Comparison of ENCODE assay signal across 36 cellular contexts in genomic region chr6:98841114-98841513, GRCh38. TPM values are rescaled to one million over a fixed set of nuclear protein-coding genes. Genes with fewer than 3 reads are reported as not detected.
"Had no signal": no experiment of that assay in that cellular context is flagged by ENCODE, and none has a peak within 500 bp of the region (broad histone marks: within the 10 kb centered on the region; RNA-seq: fewer than 3 reads in every experiment).

No MANE protein-coding gene starts in this region.

- H3K4me2 ChIP-seq: smooth muscle cell had no signal

- H3K27ac ChIP-seq: adrenal gland, colonic mucosa, gastroesophageal sphincter, left lung, pancreas, prostate gland, stomach, suprapubic skin, tibial artery, upper lobe of right lung, WERI-Rb-1 had no signal

- H3K36me3 ChIP-seq: adrenal gland, colonic mucosa, gastroesophageal sphincter, left lung, pancreas, prostate gland, stomach, suprapubic skin, tibial artery, upper lobe of right lung, WERI-Rb-1 had no signal

- ATAC-seq: activated CD4-positive, CD25-positive, alpha-beta regulatory T cell treated with anti-CD3 and anti-CD28 coated beads, Interleukin-2, amount 50 U/mL, for 24 hours; gastroesophageal sphincter; left lung; mucosa of descending colon; natural killer cell treated with Interleukin-12 subunit alpha and Interleukin-12 subunit beta and Interleukin-15 and Interleukin-18, amount 100 ng/mL, for 72 hours; pancreas; stimulated activated naive B cell treated with anti-CD40 and anti-IgM and Interleukin-4, amounts not matched to agents 10 μg/mL and 1 μg/mL and 100 μg/mL, for 72 hours; upper lobe of right lung had no signal

- H3K9me3 ChIP-seq: adrenal gland, colonic mucosa, gastroesophageal sphincter, left lung, mucosa of descending colon, pancreas, prostate gland, stomach, suprapubic skin, tibial artery, upper lobe of right lung had no signal

- H3K4me3 ChIP-seq: adrenal gland, colonic mucosa, gastroesophageal sphincter, left lung, lung, mucosa of descending colon, pancreas, prostate gland, smooth muscle cell, stomach, suprapubic skin, tibial artery, upper lobe of right lung had no signal

- H3K4me1 ChIP-seq: colonic mucosa, prostate gland had no signal

- DNase-seq: activated CD4-positive, alpha-beta T cell treated with anti-CD3 and anti-CD28 coated beads for 48 hours; activated CD4-positive, alpha-beta T cell treated with anti-CD3 and anti-CD28 coated beads, Interleukin-2, amount 50 U/mL, for 48 hours; activated CD8-positive, alpha-beta memory T cell treated with anti-CD3 and anti-CD28 coated beads for 24 hours; activated effector memory CD4-positive, alpha-beta T cell treated with anti-CD3 and anti-CD28 coated beads, Interleukin-2, amount 50 U/mL, for 16 hours; activated naive CD4-positive, alpha-beta T cell treated with anti-CD3 and anti-CD28 coated beads for 36 hours; activated naive CD8-positive, alpha-beta T cell treated with anti-CD3 and anti-CD28 coated beads for 36 hours; adrenal gland; colonic mucosa; effector memory CD4-positive, alpha-beta T cell; hippocampal formation; kidney glomerular epithelial cell; left lung; mesendoderm; mucosa of descending colon; nucleus accumbens; pancreas; stimulated activated CD4-positive, alpha-beta T cell treated with anti-CD3 and anti-CD28 coated beads, Interleukin-1b, Interleukin-23, amount 100 ng/mL, for 48 hours; stimulated activated naive B cell treated with anti-CD40 and anti-IgM and Interleukin-4, amounts not matched to agents 10 μg/mL and 1 μg/mL and 100 μg/mL, for 72 hours; stomach; SW 1271; T-helper 9 cell; tibial artery; upper lobe of right lung; WERI-Rb-1 had no signal

- H3K27ac Mint-ChIP-seq: activated naive CD4-positive, alpha-beta T cell treated with anti-CD3 and anti-CD28 coated beads for 36 hours; activated naive CD8-positive, alpha-beta T cell treated with anti-CD3 and anti-CD28 coated beads for 36 hours; natural killer cell treated with Interleukin-12 subunit alpha and Interleukin-12 subunit beta and Interleukin-15 and Interleukin-18, amount 100 ng/mL, for 72 hours; stimulated activated naive B cell treated with anti-CD40 and anti-IgM and Interleukin-4, amounts not matched to agents 10 μg/mL and 1 μg/mL and 100 μg/mL, for 72 hours; T-helper 1 cell treated with Interleukin-12 subunit alpha and Interleukin-12 subunit beta and Interleukin-4 antibody, amounts not matched to agents 30 μg/mL and 1 μg/mL, for 36 hours had no signal

- H3K4me3 Mint-ChIP-seq: activated naive CD4-positive, alpha-beta T cell treated with anti-CD3 and anti-CD28 coated beads for 36 hours; activated naive CD8-positive, alpha-beta T cell treated with anti-CD3 and anti-CD28 coated beads for 36 hours; natural killer cell treated with Interleukin-12 subunit alpha and Interleukin-12 subunit beta and Interleukin-15 and Interleukin-18, amount 100 ng/mL, for 72 hours; stimulated activated naive B cell treated with anti-CD40 and anti-IgM and Interleukin-4, amounts not matched to agents 10 μg/mL and 1 μg/mL and 100 μg/mL, for 72 hours; T-helper 1 cell treated with Interleukin-12 subunit alpha and Interleukin-12 subunit beta and Interleukin-4 antibody, amounts not matched to agents 30 μg/mL and 1 μg/mL, for 36 hours had no signal

- H3K36me3 Mint-ChIP-seq: activated naive CD8-positive, alpha-beta T cell treated with anti-CD3 and anti-CD28 coated beads for 36 hours; natural killer cell treated with Interleukin-12 subunit alpha and Interleukin-12 subunit beta and Interleukin-15 and Interleukin-18, amount 100 ng/mL, for 72 hours had no signal

- H3K9me3 Mint-ChIP-seq: activated naive CD4-positive, alpha-beta T cell treated with anti-CD3 and anti-CD28 coated beads for 36 hours; activated naive CD8-positive, alpha-beta T cell treated with anti-CD3 and anti-CD28 coated beads for 36 hours; natural killer cell treated with Interleukin-12 subunit alpha and Interleukin-12 subunit beta and Interleukin-15 and Interleukin-18, amount 100 ng/mL, for 72 hours; stimulated activated naive B cell treated with anti-CD40 and anti-IgM and Interleukin-4, amounts not matched to agents 10 μg/mL and 1 μg/mL and 100 μg/mL, for 72 hours; T-helper 1 cell treated with Interleukin-12 subunit alpha and Interleukin-12 subunit beta and Interleukin-4 antibody, amounts not matched to agents 30 μg/mL and 1 μg/mL, for 36 hours had no signal

RNA-seq across cellular contexts. Expression of gene POU3F2, which starts 6.7 kb away (rescaled TPM):
- total RNA-seq: activated naive CD4-positive, alpha-beta T cell treated with anti-CD3 and anti-CD28 coated beads for 36 hours; activated naive CD8-positive, alpha-beta T cell treated with anti-CD3 and anti-CD28 coated beads for 36 hours; bronchial epithelial cell; colonic mucosa; dermis microvascular lymphatic vessel endothelial cell; fibroblast of lung; fibroblast of villous mesenchyme; left lung; mucosa of descending colon; natural killer cell treated with Interleukin-12 subunit alpha and Interleukin-12 subunit beta and Interleukin-15 and Interleukin-18, amount 100 ng/mL, for 72 hours; pancreas; prostate gland; smooth muscle cell; suprapubic skin; upper lobe of right lung had no signal
